8 cellular contexts compared by ENCODE assay signal in genomic region chr22:43346521-43346929, GRCh38. TPM values are rescaled to one million over a fixed set of nuclear protein-coding genes. Genes with fewer than 3 reads are reported as not detected.
DNase-seq lines count a peak whose midpoint lies in the region; ATAC-seq and TF ChIP-seq lines count a peak whose summit lies in the region.

No MANE protein-coding gene starts in this region.

- TF ChIP-seq POLR2A in gastrocnemius medialis (IDR thresholded peaks at IDR 0.05): no peak

- H3K27me3 ChIP-seq in SJCRH30 (peaks cover 3% of the 10 kb centered on the region; the same call in 1 of the 2 replicates), gastrocnemius medialis (peaks cover 26 to 46% (median 27%) of the 10 kb centered on the region in 3 donors)

- in situ Hi-C loops in gastrocnemius medialis (cut with MboI; ENCODE audit: low sequenced_read_pairs in 4 of 4): loop anchor here in 2 of 4 donors (10.0 kb wide), 1 partner anchor 72 kb away; no protein-coding TSS in a partner anchor

- H3K4me3 ChIP-seq in SJCRH30 (no peak overlapping the region), gastrocnemius medialis (no peak overlapping the region)

- no peaks in the 10 kb centered on the region for H3K36me3 ChIP-seq in SJCRH30
- no peaks in the 10 kb centered on the region for H3K36me3 ChIP-seq in gastrocnemius medialis

- ATAC-seq in HG02885 (IDR thresholded peaks at IDR 0.05; ENCODE audit: poor library complexity, unreplicated experiment) (peak; percentile 54), gastrocnemius medialis (no peak), GM21367 (IDR thresholded peaks at IDR 0.05; ENCODE audit: unreplicated experiment) (no peak)

- peak in 4 of 5 experiments; percentile 37 to 58 (median 52) for TF ChIP-seq CTCF in gastrocnemius medialis (IDR thresholded peaks at IDR 0.05 in 4 of 5, conservative IDR thresholded peaks at IDR 0.05 in 1 of 5)

- no peak overlapping the region for H3K27ac ChIP-seq in SJCRH30
- no peak overlapping the region for H3K27ac ChIP-seq in gastrocnemius medialis

- H3K9me3 ChIP-seq in SJCRH30 (replicated peaks): no peaks in the 10 kb centered on the region
- no peaks in the 10 kb centered on the region for H3K9me3 ChIP-seq in gastrocnemius medialis

- intact Hi-C loops in cardiac septum (cut with DNase I): loop anchor here (1.0 to 2.0 kb wide), 2 partner anchors 72 to 116 kb away; no protein-coding TSS in a partner anchor
- intact Hi-C loops in gastrocnemius medialis (cut with DNase I; ENCODE audit: low total_unique reads): loop anchor here (5.0 kb wide), 1 partner anchor 114 kb away; no protein-coding TSS in a partner anchor

- peaks cover 8% of the 10 kb centered on the region for H3K4me1 ChIP-seq in SJCRH30
- no peaks in the 10 kb centered on the region for H3K4me1 ChIP-seq in gastrocnemius medialis

- DNase-seq in CD1c-positive myeloid dendritic cell (ENCODE audit: extremely low spot score) (peak; percentile 48), SJCRH30 (peak; percentile 74 to 88), cardiac septum (ENCODE audit: low spot score) (peak; percentile 77), gastrocnemius medialis (peak in 1 of 2 donors; percentile 21), NCI-H226 (no peak)
- DNase-seq in activated naive CD4-positive, alpha-beta T cell (lab: John Stamatoyannopoulos, UW): peak; percentile 11 to 58 (median 42)

RNA-seq across cellular contexts. Expression of gene SCUBE1, which starts 3.4 kb away (rescaled TPM):
- total RNA-seq in SJCRH30 (2014; rRNA removed; shearing (Covaris generic)): 11.0 and 13.7 TPM in 2 replicates
- total RNA-seq in cardiac septum: 1.1 TPM
- under 1 TPM; 0.20 to 0.55 (median 0.41) TPM for total RNA-seq in gastrocnemius medialis
